Comparison of ENCODE assay signal across 21 cellular contexts in genomic region chr2:227016894-227017293, GRCh38.
DNase-seq lines count a peak whose midpoint lies in the region; ATAC-seq, FAIRE-seq and TF ChIP-seq lines count a peak whose summit lies in the region.
"Had no signal": no experiment of that assay in that cellular context is flagged by ENCODE, and none has a peak within 500 bp of the region (broad histone marks: within the 10 kb centered on the region; RNA-seq: fewer than 3 reads in every experiment).

No MANE protein-coding gene starts in this region.

- H3K9ac ChIP-seq in adipocyte (ENCODE audit: low read length) = no peak overlapping the region

- H3K36me3 ChIP-seq in adipocyte (ENCODE audit: control insufficient read depth, insufficient read depth, low read length, severe bottlenecking) = no peaks in the 10 kb centered on the region

- DNase-seq in ELR (ENCODE audit: low read depth) (peak; percentile 62), HT1080 (ENCODE audit: low read depth) (peak; percentile 60), adipocyte (ENCODE audit: low read depth) (peak; percentile 21), fibroblast of mammary gland (ENCODE audit: low read depth) (peak; percentile 14), H54 (ENCODE audit: insufficient read length, low spot score) (no peak), posterior cingulate gyrus (no peak)
- DNase-seq: Calu3, DMS79 treated with DMSO at 0.1 percent for 48 hours, KG1, MM.1S, NCI-H1048, NCI-H1417, NCI-H1694, NCI-H2029 treated with DMSO at 0.1 percent for 48 hours, NCI-H69, SIG-M5 had no signal

- intact Hi-C loops in posterior cingulate gyrus (cut with DNase I) = no loop called here

- ATAC-seq in GM18511 (IDR thresholded peaks at IDR 0.05; ENCODE audit: unreplicated experiment) (no peak), GM19397 (IDR thresholded peaks at IDR 0.05; ENCODE audit: unreplicated experiment) (no peak)
- ATAC-seq: Panc1 had no signal

- no peak for FAIRE-seq in H54 (lab: Jason Lieb, UNC)
- FAIRE-seq: HTR-8/SVneo had no signal

- no peaks in the 10 kb centered on the region for H3K9me3 ChIP-seq in adipocyte (ENCODE audit: control insufficient read depth, low read length)

- TF ChIP-seq POLR2A in H54 (IDR thresholded peaks at IDR 0.05; ENCODE audit: low read depth, low read length) = no peak

- no peak for TF ChIP-seq CTCF in fibroblast of mammary gland (conservative IDR thresholded peaks at IDR 0.05; ENCODE audit: control insufficient read depth, insufficient read depth, low read depth, low read length)

- H3K27me3 ChIP-seq in adipocyte (replicated peaks; ENCODE audit: control insufficient read depth, insufficient read depth, low read length) = no peaks in the 10 kb centered on the region

- H3K4me1 ChIP-seq in adipocyte (ENCODE audit: control insufficient read depth, insufficient read depth, low read length) = no peaks in the 10 kb centered on the region

- H3K4me3 ChIP-seq in adipocyte (ENCODE audit: low read length) = no peak overlapping the region
- H3K4me3 ChIP-seq in fibroblast of mammary gland (ENCODE audit: control insufficient read depth, low read depth, low read length) = no peak overlapping the region
- H3K4me3 ChIP-seq: SK-N-MC had no signal

Comparison
In these comparisons a context has a peak if more than half of its experiments do, and no peak if none do; other contexts are left out.
1. DNase-seq: peak in ELR (single experiment), HT1080 (single experiment), adipocyte (single experiment) and fibroblast of mammary gland (single experiment); none in H54 (single experiment) and posterior cingulate gyrus (0 of 10).